16 cellular contexts compared by ENCODE assay signal in the genomic region with DNA sequence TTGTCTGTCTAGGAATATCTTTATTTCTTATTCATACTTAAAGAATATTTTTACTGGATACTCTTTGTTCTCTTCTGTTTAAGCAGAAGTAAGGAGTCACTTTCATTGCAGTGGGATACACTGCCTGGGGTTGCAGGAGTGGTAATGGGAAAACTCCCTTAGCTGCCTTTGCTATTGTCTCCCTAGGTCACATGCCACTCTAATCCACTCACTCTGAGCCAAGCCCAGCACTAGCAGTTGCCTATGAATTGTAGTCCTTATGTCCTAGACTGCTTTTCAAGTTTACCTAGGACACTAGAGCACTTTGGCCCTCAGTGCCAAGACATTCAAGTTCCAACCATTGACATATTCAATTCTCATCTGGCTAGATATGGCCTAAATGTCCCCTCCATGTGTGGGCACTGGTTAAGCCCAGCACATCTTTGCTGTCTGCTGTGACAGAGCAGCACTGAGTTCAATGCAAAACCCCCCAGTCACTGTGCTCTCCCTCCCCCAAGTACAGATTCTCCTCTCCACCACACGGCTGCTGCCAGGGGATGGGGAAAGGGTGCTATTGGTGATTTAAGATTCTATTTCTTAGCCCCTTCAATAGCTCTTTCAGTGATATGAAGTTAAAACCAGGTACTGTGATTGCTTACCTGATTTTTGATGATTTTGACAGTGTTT.
A peak's percentile ranks its signal among the peaks of the same experiment; 100 is the strongest.
DNase-seq lines count a peak whose midpoint lies in the region; ATAC-seq and TF ChIP-seq lines count a peak whose summit lies in the region.
"Had no signal": no experiment of that assay in that cellular context is flagged by ENCODE, and none has a peak within 500 bp of the region (broad histone marks: within the 10 kb centered on the region; RNA-seq: fewer than 3 reads in every experiment).

No MANE protein-coding gene starts in this region.

- no peak overlapping the region for H4K8ac ChIP-seq in H9 (replicated peaks; ENCODE audit: insufficient read length, low read depth, low read length)
- H4K8ac ChIP-seq in neuronal stem cell (ENCODE audit: low read depth, low read length), result no peak overlapping the region

- H2BK5ac ChIP-seq in H9 (ENCODE audit: insufficient read length, low read length) (no peak overlapping the region), neuronal stem cell (ENCODE audit: low read length) (no peak overlapping the region)

- no peak overlapping the region for H3K56ac ChIP-seq in H9 (ENCODE audit: insufficient read length, low read depth, low read length)

- H2BK120ac ChIP-seq in H9 (ENCODE audit: low read depth, low read length, poor library complexity, severe bottlenecking), result no peak overlapping the region
- no peak overlapping the region for H2BK120ac ChIP-seq in neuronal stem cell (ENCODE audit: low read depth, low read length)

- H2BK12ac ChIP-seq in H9 (ENCODE audit: insufficient read length, low read depth, low read length) (no peak overlapping the region), neuronal stem cell (ENCODE audit: low read length) (no peak overlapping the region)

- H3K18ac ChIP-seq in H9 (ENCODE audit: insufficient read length, low read depth, low read length) (no peak overlapping the region), neuronal stem cell (ENCODE audit: low read length) (no peak overlapping the region)

- peak overlapping the region in 2 of 3 experiments; percentile 6 to 15; a peak in 2 of 7 replicates for H3K27ac Mint-ChIP-seq in H9
- H3K27ac Mint-ChIP-seq: CD4-positive, CD25-positive, alpha-beta regulatory T cell; CD8-positive, alpha-beta memory T cell had no signal

- H3K27me3 ChIP-seq in H9 (ENCODE audit: insufficient read depth, low read length) (no peaks in the 10 kb centered on the region), neuronal stem cell (ENCODE audit: control insufficient read depth in 3 of 3, insufficient read depth in 3 of 3, low read depth in 1 of 3, low read length in 3 of 3) (no peaks in the 10 kb centered on the region)
- H3K27me3 ChIP-seq: BE2C had no signal

- peaks cover 5 to 6% of the 10 kb centered on the region in 2 experiments; a peak in 3 of 4 replicates for H3K4me1 Mint-ChIP-seq in H9
- H3K4me1 Mint-ChIP-seq: CD4-positive, CD25-positive, alpha-beta regulatory T cell; CD8-positive, alpha-beta memory T cell had no signal

- no peaks in the 10 kb centered on the region for H3K4me1 ChIP-seq in H9 (ENCODE audit: insufficient read depth, low read length)
- peaks cover 0 to 3% of the 10 kb centered on the region in 2 donors for H3K4me1 ChIP-seq in neuronal stem cell (ENCODE audit: control insufficient read depth in 2 of 2, insufficient read depth in 1 of 2, low read depth in 1 of 2, low read length in 2 of 2)
- H3K4me1 ChIP-seq: BE2C had no signal

- H3T11ph ChIP-seq in H9 (ENCODE audit: low read length), result no peak overlapping the region

- no peak for TF ChIP-seq CTCF in H9 (conservative IDR thresholded peaks at IDR 0.05)
- TF ChIP-seq CTCF in epithelial cell of esophagus (IDR thresholded peaks at IDR 0.05; ENCODE audit: insufficient read depth, low read depth, low read length, missing control alignments), result no peak

- no peaks in the 10 kb centered on the region for H3K9me3 Mint-ChIP-seq in H9

- no peaks in the 10 kb centered on the region for H3K27me3 Mint-ChIP-seq in H9 (ENCODE audit: low read depth)
- H3K27me3 Mint-ChIP-seq: CD4-positive, CD25-positive, alpha-beta regulatory T cell; CD8-positive, alpha-beta memory T cell had no signal

- H2AK5ac ChIP-seq in H9 (ENCODE audit: insufficient read length, low read length) (no peak overlapping the region), neuronal stem cell (ENCODE audit: low read depth, low read length) (no peak overlapping the region)

- no peak overlapping the region for H3K9ac ChIP-seq in H9 (ENCODE audit: extremely low read depth, insufficient read length, low read length)
- H3K9ac ChIP-seq in neuronal stem cell (ENCODE audit: low read depth, low read length, poor library complexity), result no peak overlapping the region
- H3K9ac ChIP-seq: GM23248 had no signal

- H3K4me3 ChIP-seq in epithelial cell of esophagus (ENCODE audit: low read length) (no peak overlapping the region), neuronal stem cell (ENCODE audit: low read length in 2 of 2) (no peak overlapping the region)
- H3K4me3 ChIP-seq: GM23248 had no signal

- H3K79me1 ChIP-seq in H9 (ENCODE audit: insufficient read depth, low read depth, low read length, poor library complexity, severe bottlenecking) (no peaks in the 10 kb centered on the region), neuronal stem cell (ENCODE audit: low read depth, low read length) (no peaks in the 10 kb centered on the region)

- no peak overlapping the region for H2BK20ac ChIP-seq in H9 (ENCODE audit: low read depth, low read length, poor library complexity, severe bottlenecking)

- WGBS in H9 (ENCODE audit: extremely low coverage, insufficient read length, low lambda C conversion rate), result no CpG with 5 or more reads among the region's 1 CpG
- whole genome bisulfite sequencing in neuronal stem cell (ENCODE audit: extremely low coverage in 2 of 2, insufficient read length in 2 of 2, insufficient replicate concordance in 1 of 2), 2 donors, result no CpG with 5 or more reads among the region's 1 CpG

- H4K5ac ChIP-seq in H9 (ENCODE audit: insufficient read length, low read depth, low read length), result no peak overlapping the region

- no peaks in the 10 kb centered on the region for H3K23me2 ChIP-seq in H9 (ENCODE audit: insufficient read length, low read depth, low read length, poor library complexity, severe bottlenecking)

- H3K4ac ChIP-seq in H9 (ENCODE audit: low read depth, low read length) (no peak overlapping the region), neuronal stem cell (ENCODE audit: low read length) (no peak overlapping the region)

- H4K91ac ChIP-seq in H9 (ENCODE audit: insufficient read length, low read depth, low read length) (no peak overlapping the region), neuronal stem cell (ENCODE audit: low read depth, low read length, poor library complexity) (no peak overlapping the region)

- H3K9me3 ChIP-seq in H9 (ENCODE audit: control insufficient read depth, low read depth, low read length) (no peaks in the 10 kb centered on the region), neuronal stem cell (replicated peaks in 1 of 2; ENCODE audit: control insufficient read depth in 2 of 2, insufficient read depth in 1 of 2, low read depth in 1 of 2, low read length in 2 of 2) (no peaks in the 10 kb centered on the region)
- H3K9me3 ChIP-seq: BE2C had no signal

- H4K20me1 ChIP-seq in H9 (ENCODE audit: control insufficient read depth, insufficient read depth, insufficient read length), result no peaks in the 10 kb centered on the region

- no peaks in the 10 kb centered on the region for H3K79me2 ChIP-seq in H9 (ENCODE audit: insufficient read depth, low read length)

- no peak overlapping the region for H3K4me2 ChIP-seq in H9 (ENCODE audit: insufficient read depth, insufficient read length, low read length)
- H3K4me2 ChIP-seq in neuronal stem cell (ENCODE audit: insufficient read depth, low read length, poor library complexity, severe bottlenecking), result no peak overlapping the region

- H3K27ac ChIP-seq in H9 (ENCODE audit: insufficient read length, low read depth, low read length) (no peak overlapping the region), neuronal stem cell (replicated peaks; ENCODE audit: low read length) (no peak overlapping the region)
- H3K27ac ChIP-seq: GM23248 had no signal

- H2AFZ ChIP-seq in H9 (ENCODE audit: low read length), result no peak overlapping the region
- H2AFZ ChIP-seq in neuronal stem cell (ENCODE audit: low read length), result no peak overlapping the region
- H2AFZ ChIP-seq: GM23248 had no signal

- H3K36me3 Mint-ChIP-seq in H9 (ENCODE audit: insufficient read depth in 1 of 3, low read depth in 3 of 3), result no peaks in the 10 kb centered on the region
- H3K36me3 Mint-ChIP-seq: CD4-positive, CD25-positive, alpha-beta regulatory T cell; CD8-positive, alpha-beta memory T cell had no signal

- H3K4me3 Mint-ChIP-seq in H9, result no peak overlapping the region
- H3K4me3 Mint-ChIP-seq: CD4-positive, CD25-positive, alpha-beta regulatory T cell; CD8-positive, alpha-beta memory T cell had no signal

- H3K14ac ChIP-seq in H9 (ENCODE audit: insufficient read depth, low read length) (no peak overlapping the region), neuronal stem cell (ENCODE audit: low read length) (no peak overlapping the region)

- no peak for ATAC-seq in HG02798 (IDR thresholded peaks at IDR 0.05; ENCODE audit: poor library complexity, unreplicated experiment)

- H3K23ac ChIP-seq in H9 (ENCODE audit: insufficient read length, low read depth, low read length) (no peak overlapping the region), neuronal stem cell (ENCODE audit: low read depth, low read length, poor library complexity) (no peak overlapping the region)

- H3K36me3 ChIP-seq in neuronal stem cell (replicated peaks in 1 of 2; ENCODE audit: control insufficient read depth in 2 of 2, insufficient read depth in 2 of 2, low read length in 2 of 2), result no peaks in the 10 kb centered on the region
- H3K36me3 ChIP-seq: BE2C had no signal

- no peak for DNase-seq in H9
- peak; percentile 17 for DNase-seq in NCI-H82 treated with DMSO at 0.1 percent for 48 hours (lab: John Stamatoyannopoulos, UW; ENCODE audit: unreplicated experiment)
- peak; percentile 1 for DNase-seq in epithelial cell of esophagus (ENCODE audit: low read depth)
- DNase-seq in neuronal stem cell (ENCODE audit: low spot score), result peak; percentile 33
- DNase-seq in NCI-H345 treated with DMSO at 0.1 percent for 48 hours (lab: John Stamatoyannopoulos, UW; ENCODE audit: unreplicated experiment), result no peak
- DNase-seq in amniotic stem cell (lab: John Stamatoyannopoulos, UW), result no peak
- DNase-seq: ACHN; BE2C; C1 segment of cervical spinal cord; CD4-positive, CD25-positive, alpha-beta regulatory T cell; CD8-positive, alpha-beta memory T cell; COR-L47; GDM1; GM23248; H7 had no signal

- H2BK15ac ChIP-seq in H9 (ENCODE audit: low read depth, low read length), result no peak overlapping the region
- H2BK15ac ChIP-seq in neuronal stem cell (ENCODE audit: low read length), result no peak overlapping the region

Comparison
In these comparisons a context has a peak if more than half of its experiments do, and no peak if none do; other contexts are left out.
1. DNase-seq: peak in NCI-H82 treated with DMSO at 0.1 percent for 48 hours (single experiment), epithelial cell of esophagus (single experiment) and neuronal stem cell (single experiment); none in H9 (single experiment), NCI-H345 treated with DMSO at 0.1 percent for 48 hours (single experiment) and amniotic stem cell (single experiment).